In genomic region chr13:25574437-25575426, GRCh38 we compare ENCODE assay signal across 8 cellular contexts.
DNase-seq lines count a peak whose midpoint lies in the region; ATAC-seq, FAIRE-seq and TF ChIP-seq lines count a peak whose summit lies in the region.

No MANE protein-coding gene starts in this region.

- H3K4me2 ChIP-seq in HepG2 (ENCODE audit: low read depth, low read length): no peak overlapping the region

- no peaks in the 10 kb centered on the region for H4K20me1 ChIP-seq in HepG2 (ENCODE audit: insufficient read depth, low read length)

- no peak for TF ChIP-seq POLR2A in GM12892 (IDR thresholded peaks at IDR 0.05; ENCODE audit: low read depth, low read length)
- no peak for TF ChIP-seq POLR2A in HepG2 (IDR thresholded peaks at IDR 0.05; ENCODE audit: insufficient read depth in 1 of 2, low read depth in 2 of 2, low read length in 2 of 2)

- no peak overlapping the region for H3K9ac ChIP-seq in HepG2 (ENCODE audit: insufficient read depth, low read depth, low read length)

- no peaks in the 10 kb centered on the region for H3K9me3 ChIP-seq in HepG2 (ENCODE audit: low read length)

- H3K79me2 ChIP-seq in HepG2 (ENCODE audit: insufficient read depth, low read length): no peaks in the 10 kb centered on the region

- no TSS peak for BruUV-seq in HepG2 (replicated peaks; lab: Mats Ljungman, UMichigan)

- CTCF ChIA-PET in HepG2 (lab: Yijun Ruan, JAX; ENCODE audit: low intra/inter-chr PET ratio, low total read pairs): interaction anchor here (1.8 to 2.0 kb wide), 2 partner anchors 488 to 497 kb away, joined by 9 to 13 read pairs; no protein-coding TSS in a partner anchor

- no peaks in the 10 kb centered on the region for H3K36me3 ChIP-seq in HepG2 (replicated peaks in 1 of 2; ENCODE audit: control insufficient read depth in 1 of 2, insufficient read depth in 2 of 2, low read length in 2 of 2)

- 0 out of 5 replicates have a peak, but pooled peaks cover 2 to 3% of the 10 kb centered on the region in 2 experiments for H3K27me3 ChIP-seq in HepG2 (ENCODE audit: control insufficient read depth in 1 of 2, insufficient read depth in 2 of 2, low read length in 2 of 2)

- H3K4me1 ChIP-seq in HepG2 (ENCODE audit: insufficient read depth, low read length): no peaks in the 10 kb centered on the region

- DNase-seq in GM12892 (ENCODE audit: insufficient read length): peak; percentile 14
- peak; percentile 68 for DNase-seq in NCI-H524 treated with DMSO at 0.1 percent for 48 hours (lab: John Stamatoyannopoulos, UW)
- peak; percentile 55 to 77 for DNase-seq in activated CD4-positive, alpha-beta T cell treated with anti-CD3 and anti-CD28 coated beads for 4 hours
- peak; percentile 95 for DNase-seq in choroid plexus epithelial cell (ENCODE audit: low read depth)
- peak; percentile 74 for DNase-seq in HepG2 (ENCODE audit: low spot score)
- DNase-seq in stimulated activated CD4-positive, alpha-beta T cell treated with anti-CD3 and anti-CD28 coated beads, TNF-alpha, amount 100 ng/mL, for 4 hours (ENCODE audit: low read depth in 3 of 3): peak; percentile 31 to 60 (median 50)

- TF ChIP-seq EP300 in HepG2 (IDR thresholded peaks at IDR 0.05; ENCODE audit: low read depth in 2 of 2, low read length in 2 of 2): no peak
- TF ChIP-seq EP300 in HepG2 (CRISPR knock-in tag; IDR thresholded peaks at IDR 0.05; ENCODE audit: borderline replicate concordance): no peak

- peak; percentile 27 for FAIRE-seq in GM12892 (lab: Jason Lieb, UNC)
- peak; percentile 80 for FAIRE-seq in HepG2 (lab: Jason Lieb, UNC)

- WGBS in HepG2 (ENCODE audit: low lambda C conversion rate): 2% methylated on average over 8 of the region's 8 CpGs

- H3K27ac ChIP-seq in HepG2 (ENCODE audit: extremely low read length, insufficient read depth, low read length): no peak overlapping the region

- in situ Hi-C loops in HepG2 (cut with HindIII; ENCODE audit: extremely low pct_ligation_motif_present, low pct_unique_long_range_greater_than_20kb): loop anchor here (5.0 kb wide), 1 partner anchor 488 kb away; no protein-coding TSS in a partner anchor

- TF ChIP-seq CTCF in choroid plexus epithelial cell (conservative IDR thresholded peaks at IDR 0.05; ENCODE audit: low read depth, low read length) (peak; percentile 98), HepG2 (CRISPR knock-in tag; IDR thresholded peaks at IDR 0.05) (peak; percentile 83)

- POLR2A ChIA-PET in HepG2 (lab: Yijun Ruan, JAX): no interaction called here

- peak; percentile 61; the same call in 1 of the 2 replicates for TF ChIP-seq RAD21 in HepG2 (CRISPR knock-in tag; IDR thresholded peaks at IDR 0.05)

- H3K4me3 ChIP-seq in choroid plexus epithelial cell (ENCODE audit: low read depth, low read length): no peak overlapping the region
- H3K4me3 ChIP-seq in HepG2 (replicated peaks in 1 of 3; ENCODE audit: insufficient read depth in 1 of 3, low read depth in 2 of 3, low read length in 3 of 3): no peak overlapping the region

- intact Hi-C loops in HepG2 (cut with micrococcal nuclease; ENCODE audit: unreplicated experiment): loop anchor here (1.0 to 10.0 kb wide), 4 partner anchors 489 to 1120 kb away; no protein-coding TSS in a partner anchor

- peak; percentile 68 for ATAC-seq in HG03432 (IDR thresholded peaks at IDR 0.05; ENCODE audit: unreplicated experiment)
- peak; percentile 97 for ATAC-seq in HepG2
- no peak for ATAC-seq in HG03460 (IDR thresholded peaks at IDR 0.05; ENCODE audit: unreplicated experiment)

- no peak overlapping the region for H2AFZ ChIP-seq in HepG2 (ENCODE audit: low read length)

TF ChIP-seq in HepG2, 621 proteins besides CTCF, POLR2A, EP300 and RAD21:
- no peak for TF ChIP-seq ZNF816 (CRISPR knock-in tag; IDR thresholded peaks at IDR 0.05; ENCODE audit: borderline replicate concordance)
- TF ChIP-seq SMC3 (IDR thresholded peaks at IDR 0.05; ENCODE audit: low read length): peak; percentile 82
- TF ChIP-seq STAG1 (CRISPR knock-in tag; IDR thresholded peaks at IDR 0.05): peak; percentile 88

Comparison
In these comparisons a context has a peak if more than half of its experiments do, and no peak if none do; other contexts are left out.
1. DNase-seq: peak in every context shown above with its lines; median percentile 95 in choroid plexus epithelial cell; 74 in HepG2; 68 in NCI-H524 treated with DMSO at 0.1 percent for 48 hours; 66 in activated CD4-positive, alpha-beta T cell treated with anti-CD3 and anti-CD28 coated beads for 4 hours; 50 in stimulated activated CD4-positive, alpha-beta T cell treated with anti-CD3 and anti-CD28 coated beads, TNF-alpha, amount 100 ng/mL, for 4 hours; 14 in GM12892.